1 cellular context compared by ENCODE assay signal in genomic region chr5:177336112-177336511, GRCh38.
TF ChIP-seq lines count a peak whose summit lies in the region.

No MANE protein-coding gene starts in this region.

TF ChIP-seq in GM12878, 131 proteins besides CTCF, POLR2A, EP300 and RAD21:
- TF ChIP-seq BACH1 (IDR thresholded peaks at IDR 0.05; ENCODE audit: borderline replicate concordance) (no peak), ZNF274 (IDR thresholded peaks at IDR 0.05; ENCODE audit: insufficient read depth, insufficient read length) (no peak), HDAC6 (IDR thresholded peaks at IDR 0.05; ENCODE audit: unreplicated experiment) (no peak), FOS (IDR thresholded peaks at IDR 0.05; ENCODE audit: borderline replicate concordance, extremely low read depth, insufficient read length) (no peak), NFIC (IDR thresholded peaks at IDR 0.05; ENCODE audit: low read depth, low read length) (no peak), JUND (IDR thresholded peaks at IDR 0.05; ENCODE audit: low read depth, low read length) (no peak), NFXL1 (IDR thresholded peaks at IDR 0.05; ENCODE audit: borderline replicate concordance) (no peak), PAX8 (IDR thresholded peaks at IDR 0.05) (no peak), CBFB (IDR thresholded peaks at IDR 0.05; ENCODE audit: low read depth) (no peak), TAF1 (IDR thresholded peaks at IDR 0.05; ENCODE audit: borderline replicate concordance, low read depth, low read length) (no peak), SUZ12 (IDR thresholded peaks at IDR 0.05; ENCODE audit: unreplicated experiment) (no peak), BMI1 (IDR thresholded peaks at IDR 0.05; ENCODE audit: borderline replicate concordance) (no peak), SKIL (IDR thresholded peaks at IDR 0.05; ENCODE audit: low read depth, poor library complexity, severe bottlenecking) (no peak), ZBTB40 (IDR thresholded peaks at IDR 0.05; ENCODE audit: borderline replicate concordance) (no peak), CEBPZ (IDR thresholded peaks at IDR 0.05; ENCODE audit: low read depth, low read length) (no peak)
